Comparison of ENCODE assay signal across 13 cellular contexts in genomic region chr12:100717733-100718067, GRCh38.
DNase-seq lines count a peak whose midpoint lies in the region; ATAC-seq and TF ChIP-seq lines count a peak whose summit lies in the region.
"Had no signal": no experiment of that assay in that cellular context is flagged by ENCODE, and none has a peak within 500 bp of the region (broad histone marks: within the 10 kb centered on the region; RNA-seq: fewer than 3 reads in every experiment).

No MANE protein-coding gene starts in this region.

- H2AFZ ChIP-seq in neural progenitor cell (replicated peaks): peak overlapping the region; percentile 98

- H3K79me2 ChIP-seq in neural progenitor cell (ENCODE audit: low read depth): no peaks in the 10 kb centered on the region

- intact Hi-C loops in activated CD8-positive, alpha-beta T cell treated with anti-CD3 and anti-CD28 coated beads for 36 hours (cut with micrococcal nuclease): no loop called here

- H3K4me3 Mint-ChIP-seq in neural progenitor cell: peak overlapping the region; percentile 87
- no peak overlapping the region for H3K4me3 Mint-ChIP-seq in activated CD8-positive, alpha-beta T cell treated with anti-CD3 and anti-CD28 coated beads for 36 hours
- H3K4me3 Mint-ChIP-seq: activated CD4-positive, alpha-beta T cell treated with anti-CD3 and anti-CD28 coated beads for 36 hours; activated naive CD8-positive, alpha-beta T cell had no signal

- H3K27me3 ChIP-seq in HUES64 (ENCODE audit: insufficient read depth, low read length): peaks cover 55% of the 10 kb centered on the region
- H3K27me3 ChIP-seq in neural progenitor cell: peaks cover 62% of the 10 kb centered on the region
- H3K27me3 ChIP-seq: ovary had no signal

- H3K4me3 ChIP-seq in AG10803 (ENCODE audit: low read length) (peak overlapping the region; percentile 59), HUES64 (ENCODE audit: low read length) (peak overlapping the region; percentile 58), epithelial cell of proximal tubule (ENCODE audit: low read depth, low read length) (peak overlapping the region; percentile 52), neural progenitor cell (peak overlapping the region; percentile 56)

- POLR2A ChIA-PET in activated CD8-positive, alpha-beta T cell treated with anti-CD3 and anti-CD28 coated beads for 36 hours (lab: Charles Lee): no interaction called here

- H4K20me1 ChIP-seq in neural progenitor cell (ENCODE audit: low read depth): no peaks in the 10 kb centered on the region

- ATAC-seq in GM19397 (IDR thresholded peaks at IDR 0.05; ENCODE audit: unreplicated experiment) (no peak), HG02571 (IDR thresholded peaks at IDR 0.05; ENCODE audit: unreplicated experiment) (no peak)
- no peak for ATAC-seq in activated CD8-positive, alpha-beta T cell treated with anti-CD3 and anti-CD28 coated beads for 36 hours

- H3K4me2 ChIP-seq in neural progenitor cell: peak overlapping the region; percentile 80

- peaks cover 27% of the 10 kb centered on the region for H3K4me1 Mint-ChIP-seq in neural progenitor cell
- H3K4me1 Mint-ChIP-seq in activated CD8-positive, alpha-beta T cell treated with anti-CD3 and anti-CD28 coated beads for 36 hours (ENCODE audit: low read depth): no peaks in the 10 kb centered on the region
- H3K4me1 Mint-ChIP-seq: activated CD4-positive, alpha-beta T cell treated with anti-CD3 and anti-CD28 coated beads for 36 hours had no signal

- CTCF ChIA-PET in activated CD8-positive, alpha-beta T cell treated with anti-CD3 and anti-CD28 coated beads for 36 hours (lab: Charles Lee): no interaction called here

- H3K4me1 ChIP-seq in HUES64 (ENCODE audit: insufficient read depth, low read length) (peaks cover 14% of the 10 kb centered on the region), neural progenitor cell (no peaks in the 10 kb centered on the region)

- peaks cover 3% of the 10 kb centered on the region for H3K9me3 Mint-ChIP-seq in neural progenitor cell
- H3K9me3 Mint-ChIP-seq in activated CD8-positive, alpha-beta T cell treated with anti-CD3 and anti-CD28 coated beads for 36 hours: no peaks in the 10 kb centered on the region

- H3K27ac Mint-ChIP-seq in neural progenitor cell: no peak overlapping the region
- H3K27ac Mint-ChIP-seq in activated CD8-positive, alpha-beta T cell treated with anti-CD3 and anti-CD28 coated beads for 36 hours: no peak overlapping the region
- H3K27ac Mint-ChIP-seq: activated CD4-positive, alpha-beta T cell treated with anti-CD3 and anti-CD28 coated beads for 36 hours; activated naive CD8-positive, alpha-beta T cell had no signal

- TF ChIP-seq CTCF in AG10803 (conservative IDR thresholded peaks at IDR 0.05; ENCODE audit: low read length): no peak
- TF ChIP-seq CTCF in epithelial cell of proximal tubule (conservative IDR thresholded peaks at IDR 0.05; ENCODE audit: low read depth, low read length): no peak
- TF ChIP-seq CTCF in neural progenitor cell (IDR thresholded peaks at IDR 0.05): no peak
- no peak for TF ChIP-seq CTCF in activated CD8-positive, alpha-beta T cell treated with anti-CD3 and anti-CD28 coated beads for 36 hours (IDR thresholded peaks at IDR 0.05)

- DNase-seq in AG10803 (ENCODE audit: low read depth) (peak; percentile 20), epithelial cell of proximal tubule (ENCODE audit: low read depth) (no peak), neural progenitor cell (ENCODE audit: low spot score) (peak; percentile 41), midbrain (lab: John Stamatoyannopoulos, UW) (no peak)
- no peak for DNase-seq in activated CD8-positive, alpha-beta T cell treated with anti-CD3 and anti-CD28 coated beads for 36 hours
- DNase-seq: activated CD4-positive, alpha-beta T cell treated with anti-CD3 and anti-CD28 coated beads for 36 hours; foreskin melanocyte; NCI-H1105 had no signal

- H3K36me3 ChIP-seq in HUES64 (ENCODE audit: insufficient read depth, low read length): no peaks in the 10 kb centered on the region
- H3K36me3 ChIP-seq in neural progenitor cell: no peaks in the 10 kb centered on the region
- H3K36me3 ChIP-seq: ovary had no signal

- no peak overlapping the region for H3K27ac ChIP-seq in HUES64 (ENCODE audit: low read depth, low read length)
- H3K27ac ChIP-seq in neural progenitor cell: no peak overlapping the region
- H3K27ac ChIP-seq: ovary had no signal

- H3K36me3 Mint-ChIP-seq in neural progenitor cell: no peaks in the 10 kb centered on the region
- H3K36me3 Mint-ChIP-seq in activated CD8-positive, alpha-beta T cell treated with anti-CD3 and anti-CD28 coated beads for 36 hours (ENCODE audit: low read depth): no peaks in the 10 kb centered on the region
- H3K36me3 Mint-ChIP-seq: activated naive CD8-positive, alpha-beta T cell had no signal

- H3K27me3 Mint-ChIP-seq in neural progenitor cell (ENCODE audit: insufficient read depth, low read depth): peaks cover 42% of the 10 kb centered on the region
- peaks cover 34% of the 10 kb centered on the region for H3K27me3 Mint-ChIP-seq in activated CD8-positive, alpha-beta T cell treated with anti-CD3 and anti-CD28 coated beads for 36 hours

- H3K9me3 ChIP-seq in HUES64 (ENCODE audit: insufficient read depth, low read depth, low read length): no peaks in the 10 kb centered on the region
- H3K9me3 ChIP-seq in neural progenitor cell (ENCODE audit: low read depth): no peaks in the 10 kb centered on the region
- H3K9me3 ChIP-seq: ovary had no signal

- H3K9ac ChIP-seq in HUES64 (ENCODE audit: low read depth, low read length): peak overlapping the region; percentile 49
- H3K9ac ChIP-seq in neural progenitor cell: no peak overlapping the region

- H3F3A ChIP-seq in neural progenitor cell (ENCODE audit: low read depth): no peaks in the 10 kb centered on the region

- WGBS in HUES64: 4% methylated on average over 13 of the region's 13 CpGs

Comparison
In these comparisons a context has a peak if more than half of its experiments do, and no peak if none do; other contexts are left out.
1. DNase-seq: peak in AG10803 (single experiment) and neural progenitor cell (single experiment); none in epithelial cell of proximal tubule (single experiment), midbrain (single experiment) and activated CD8-positive, alpha-beta T cell treated with anti-CD3 and anti-CD28 coated beads for 36 hours (single experiment).
2. Peak in every context shown above with its lines, with median percentiles within 50 percentile points of each other: H3K4me3 ChIP-seq.